In the genomic region with DNA sequence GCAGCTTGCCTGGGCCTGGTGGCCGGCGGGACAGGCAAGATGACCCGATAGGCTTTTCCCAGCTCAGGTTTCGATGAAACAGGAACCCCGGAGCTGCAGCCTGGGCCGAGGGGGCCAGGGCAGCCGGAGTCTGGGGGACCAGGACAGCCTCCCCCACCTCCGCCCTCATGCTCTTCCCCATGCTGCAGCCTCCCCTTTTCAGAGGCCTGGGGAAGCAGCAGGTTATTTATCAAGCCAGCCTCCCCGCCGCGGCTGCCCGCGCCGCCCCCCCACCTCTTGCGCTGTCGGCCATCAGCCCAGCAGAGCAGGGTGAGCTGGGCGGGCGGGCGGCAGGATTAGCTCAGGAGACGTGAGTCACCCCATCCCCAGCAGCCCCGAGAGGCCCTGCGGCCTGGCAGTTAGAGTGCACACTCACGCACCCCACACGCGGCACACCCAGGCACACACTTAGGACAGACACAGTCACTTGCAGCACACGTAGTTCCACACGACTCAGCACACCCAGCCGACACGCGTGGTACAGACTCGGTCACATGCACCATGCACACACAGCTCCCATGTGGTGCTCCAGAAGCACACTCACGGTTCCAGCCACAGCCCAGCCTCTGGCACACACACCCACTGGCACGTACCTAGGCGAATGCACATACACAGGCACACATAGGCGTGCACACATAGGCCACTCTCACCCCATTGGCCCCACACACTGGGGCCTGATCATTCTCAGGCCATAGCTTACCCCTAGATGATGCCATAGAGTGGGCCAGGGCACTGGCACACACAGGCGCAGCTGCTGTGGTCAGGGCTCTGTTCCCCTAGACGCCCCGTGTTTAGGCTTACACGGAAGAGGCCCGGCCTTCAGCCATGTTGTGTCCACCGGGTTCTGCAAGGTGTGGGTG, we compare ENCODE assay signal across 8 cellular contexts. TPM values are rescaled to one million over a fixed set of nuclear protein-coding genes. Genes with fewer than 3 reads are reported as not detected.
DNase-seq lines count a peak whose midpoint lies in the region; ATAC-seq, FAIRE-seq and TF ChIP-seq lines count a peak whose summit lies in the region.

No MANE protein-coding gene starts in this region.

- peaks cover 82% of the 10 kb centered on the region for H3K79me2 ChIP-seq in GM23248 (ENCODE audit: insufficient read depth)

- no peak for ATAC-seq in HG03139 (IDR thresholded peaks at IDR 0.05; ENCODE audit: unreplicated experiment)
- ATAC-seq in GM19328 (IDR thresholded peaks at IDR 0.05; ENCODE audit: unreplicated experiment): no peak

- H2AFZ ChIP-seq in GM23248: no peak overlapping the region

- peak overlapping the region; percentile 78 for H3K9ac ChIP-seq in GM23248

- H3K9me2 ChIP-seq in GM23248 (ENCODE audit: insufficient read depth): no peaks in the 10 kb centered on the region

- peaks cover 42% of the 10 kb centered on the region for H3K4me1 Mint-ChIP-seq in endothelial cell (ENCODE audit: unreplicated experiment)

- H3K4me2 ChIP-seq in GM23248 (ENCODE audit: unreplicated experiment): peak overlapping the region; percentile 34

- peaks cover 7% of the 10 kb centered on the region for H3K27me3 Mint-ChIP-seq in endothelial cell (ENCODE audit: unreplicated experiment)

- H3K9me3 ChIP-seq in GM23248 (ENCODE audit: low read depth) (no peaks in the 10 kb centered on the region), muscle layer of duodenum (ENCODE audit: control insufficient read depth in 1 of 2, low read length in 2 of 2) (no peaks in the 10 kb centered on the region)

- no peaks in the 10 kb centered on the region for H3K36me3 Mint-ChIP-seq in endothelial cell (ENCODE audit: low read depth, unreplicated experiment)

- no peak for TF ChIP-seq CTCF in endothelial cell (IDR thresholded peaks at IDR 0.05; ENCODE audit: unreplicated experiment)

- DNase-seq in CD1c-positive myeloid dendritic cell (ENCODE audit: extremely low spot score) (peak; percentile 93), GM23248 (peak; percentile 99), RPMI7951 (ENCODE audit: low read depth) (peak; percentile 94), endothelial cell (ENCODE audit: low spot score) (no peak), urothelium cell line (ENCODE audit: low spot score) (peak; percentile 86)

- peak overlapping the region; percentile 61 for H3K27ac Mint-ChIP-seq in endothelial cell (ENCODE audit: unreplicated experiment)

- no peak overlapping the region for H3K4me3 Mint-ChIP-seq in endothelial cell (ENCODE audit: unreplicated experiment)

- H3F3A ChIP-seq in GM23248 (ENCODE audit: insufficient read depth): peaks cover 21% of the 10 kb centered on the region

- H3K36me3 ChIP-seq in GM23248 (ENCODE audit: low read depth): no peaks in the 10 kb centered on the region
- H3K36me3 ChIP-seq in muscle layer of duodenum (ENCODE audit: control insufficient read depth in 1 of 2, insufficient read depth in 2 of 2, low read length in 2 of 2): no peaks in the 10 kb centered on the region

- no peaks in the 10 kb centered on the region for H4K20me1 ChIP-seq in GM23248 (ENCODE audit: insufficient read depth)

- H3K4me3 ChIP-seq in GM23248: peak overlapping the region; percentile 27; the same call in 1 of the 2 replicates
- H3K4me3 ChIP-seq in muscle layer of duodenum (ENCODE audit: low read depth in 1 of 2, low read length in 2 of 2): peak overlapping the region in 1 of 2 donors; percentile 29

- no peaks in the 10 kb centered on the region for H3K27me3 ChIP-seq in GM23248 (replicated peaks; ENCODE audit: insufficient read depth)
- no peaks in the 10 kb centered on the region for H3K27me3 ChIP-seq in muscle layer of duodenum (ENCODE audit: low read depth, low read length)

- no peaks in the 10 kb centered on the region for H3K9me3 Mint-ChIP-seq in endothelial cell (ENCODE audit: unreplicated experiment)

- H3K27ac ChIP-seq in GM23248 (peak overlapping the region; percentile 98), muscle layer of duodenum (ENCODE audit: low read length) (peak overlapping the region; percentile 86)

- 6 to 11% methylated on average over 20 to 37 of the region's 41 CpGs for WGBS in GM23248 (ENCODE audit: low coverage in 1 of 2, low lambda C conversion rate in 2 of 2, missing lambda C conversion rate in 2 of 2), 2 experiments

- in situ Hi-C loops in GM23248 (cut with MboI): no loop called here

- peaks cover 55% of the 10 kb centered on the region for H3K4me1 ChIP-seq in GM23248 (ENCODE audit: insufficient read depth)
- H3K4me1 ChIP-seq in muscle layer of duodenum (ENCODE audit: control insufficient read depth in 1 of 2, insufficient read depth in 2 of 2, low read length in 2 of 2): peaks cover 51 to 62% of the 10 kb centered on the region in 2 donors

- no peak for FAIRE-seq in urothelium cell line (lab: Jason Lieb, UNC)

RNA-seq across cellular contexts. Expression of a gene that starts 13.0 kb away (rescaled TPM):
- 163 and 168 TPM in 2 replicates for total RNA-seq in GM23248 (2014; rRNA removed; shearing (Covaris generic))
- polyA plus RNA-seq in GM23248 (2016; fragmentation: Nextera tagmentation; extraction: Ambion mirVana): 81.4 and 83.7 TPM in 2 replicates
- 39.8 and 43.0 TPM in 2 replicates for total RNA-seq in RPMI7951 (2014; rRNA removed; shearing (Covaris generic))
- total RNA-seq in endothelial cell (ENCODE audit: unreplicated experiment): 37.3 TPM
